ENCODE assay signal across 23 cellular contexts in genomic region chr13:98996046-98996445, GRCh38. TPM values are rescaled to one million over a fixed set of nuclear protein-coding genes. Genes with fewer than 3 reads are reported as not detected.
A peak's percentile ranks its signal among the peaks of the same experiment; 100 is the strongest.
DNase-seq lines count a peak whose midpoint lies in the region; ATAC-seq lines count a peak whose summit lies in the region.
"Had no signal": no experiment of that assay in that cellular context is flagged by ENCODE, and none has a peak within 500 bp of the region (broad histone marks: within the 10 kb centered on the region; RNA-seq: fewer than 3 reads in every experiment).

No MANE protein-coding gene starts in this region.

- no peak for DNase-seq in activated naive CD4-positive, alpha-beta T cell (lab: John Stamatoyannopoulos, UW)
- peak; percentile 49 for DNase-seq in COLO668 (lab: John Stamatoyannopoulos, UW; ENCODE audit: unreplicated experiment)
- DNase-seq in T-cell = no peak
- no peak for DNase-seq in naive thymus-derived CD8-positive, alpha-beta T cell
- no peak for DNase-seq in kidney glomerular epithelial cell (lab: John Stamatoyannopoulos, UW)
- DNase-seq in DMS79 (lab: John Stamatoyannopoulos, UW) = no peak
- no peak for DNase-seq in effector CD8-positive, alpha-beta T cell (lab: John Stamatoyannopoulos, UW)
- DNase-seq: AML-193, C1 segment of cervical spinal cord, GF-D8, KBM-7, MG63, NCI-H1105 treated with DMSO at 0.1 percent for 48 hours, NCI-H1694, NCI-H2029 treated with DMSO at 0.1 percent for 48 hours, NCI-H2227 treated with DMSO at 0.1 percent for 48 hours, NCI-H526 treated with DMSO at 0.1 percent for 48 hours, SIG-M5, SK-N-SH had no signal

- no peaks in the 10 kb centered on the region for H3K9me3 Mint-ChIP-seq in activated naive CD4-positive, alpha-beta T cell treated with anti-CD3 and anti-CD28 coated beads, Interleukin-2, amount 50 U/mL, for 24 hours
- no peaks in the 10 kb centered on the region for H3K9me3 Mint-ChIP-seq in T-cell
- no peaks in the 10 kb centered on the region for H3K9me3 Mint-ChIP-seq in naive thymus-derived CD8-positive, alpha-beta T cell

- H3K27ac Mint-ChIP-seq in activated naive CD4-positive, alpha-beta T cell treated with anti-CD3 and anti-CD28 coated beads, Interleukin-2, amount 50 U/mL, for 24 hours = peak overlapping the region; percentile 95
- H3K27ac Mint-ChIP-seq in T-cell = peak overlapping the region; percentile 86 to 97
- peak overlapping the region; percentile 89 to 99 (median 93) for H3K27ac Mint-ChIP-seq in naive thymus-derived CD8-positive, alpha-beta T cell

- H3K4me3 Mint-ChIP-seq in activated naive CD4-positive, alpha-beta T cell treated with anti-CD3 and anti-CD28 coated beads, Interleukin-2, amount 50 U/mL, for 24 hours = no peak overlapping the region
- no peak overlapping the region for H3K4me3 Mint-ChIP-seq in T-cell
- peak overlapping the region in 3 of 10 donors; percentile 8 to 52 (median 21) for H3K4me3 Mint-ChIP-seq in naive thymus-derived CD8-positive, alpha-beta T cell

- CTCF ChIA-PET in T-cell (lab: Charles Lee) = no interaction called here

- H3K36me3 Mint-ChIP-seq in activated naive CD4-positive, alpha-beta T cell treated with anti-CD3 and anti-CD28 coated beads, Interleukin-2, amount 50 U/mL, for 24 hours = peaks cover 4% of the 10 kb centered on the region
- peaks cover 19% of the 10 kb centered on the region for H3K36me3 Mint-ChIP-seq in T-cell
- H3K36me3 Mint-ChIP-seq in naive thymus-derived CD8-positive, alpha-beta T cell = peaks cover 0 to 6% (median 4%) of the 10 kb centered on the region in 3 donors

- peaks cover 93% of the 10 kb centered on the region for H3K4me1 Mint-ChIP-seq in activated naive CD4-positive, alpha-beta T cell treated with anti-CD3 and anti-CD28 coated beads, Interleukin-2, amount 50 U/mL, for 24 hours
- H3K4me1 Mint-ChIP-seq in T-cell = peaks cover 84 to 92% (median 89%) of the 10 kb centered on the region in 3 donors
- H3K4me1 Mint-ChIP-seq in naive thymus-derived CD8-positive, alpha-beta T cell = peaks cover 50 to 87% (median 81%) of the 10 kb centered on the region in 4 donors

- H3K27me3 Mint-ChIP-seq in activated naive CD4-positive, alpha-beta T cell treated with anti-CD3 and anti-CD28 coated beads, Interleukin-2, amount 50 U/mL, for 24 hours = no peaks in the 10 kb centered on the region
- H3K27me3 Mint-ChIP-seq in T-cell = no peaks in the 10 kb centered on the region
- H3K27me3 Mint-ChIP-seq in naive thymus-derived CD8-positive, alpha-beta T cell = no peaks in the 10 kb centered on the region

- POLR2A ChIA-PET in T-cell (lab: Charles Lee) = no interaction called here
- POLR2A ChIA-PET in naive thymus-derived CD8-positive, alpha-beta T cell (lab: Charles Lee) = interaction anchor here (0.6 to 3.5 kb wide), 3 partner anchors 14 to 101 kb away, joined by 3 to 12 read pairs (median 9); no protein-coding TSS in a partner anchor

- no peak for ATAC-seq in T-cell (replicated peaks in 1 of 4)
- ATAC-seq in naive thymus-derived CD8-positive, alpha-beta T cell = no peak
- ATAC-seq: A549, HCT116, Panc1 had no signal

RNA-seq across cellular contexts. Expression of gene DOCK9, which starts 18.2 kb away (rescaled TPM):
- 100 to 1,000 TPM in 4 of 5 donors, 10 to 100 TPM in 1; 96.2 to 170 (median 162) TPM for total RNA-seq in T-cell
- 100 to 1,000 TPM; 201 to 211 TPM for total RNA-seq in naive thymus-derived CD8-positive, alpha-beta T cell
- 10 to 100 TPM in 2 of 3 donors, 1 to 10 TPM in 1; 6.6 to 36.8 (median 21.0) TPM for polyA plus RNA-seq in naive thymus-derived CD8-positive, alpha-beta T cell
